Comparison of ENCODE assay signal across 1 cellular context in genomic region chr14:96399405-96399804, GRCh38.
TF ChIP-seq lines count a peak whose summit lies in the region.

No MANE protein-coding gene starts in this region.

TF ChIP-seq in GM23338, 12 proteins besides CTCF, POLR2A, EP300 and RAD21:
- TF ChIP-seq NANOG (IDR thresholded peaks at IDR 0.05; ENCODE audit: borderline replicate concordance) (no peak), STAT1 (IDR thresholded peaks at IDR 0.05; ENCODE audit: unreplicated experiment) (no peak), JUNB (IDR thresholded peaks at IDR 0.05; ENCODE audit: unreplicated experiment) (no peak), ZNF331 (CRISPR knock-in tag; IDR thresholded peaks at IDR 0.05; ENCODE audit: low read depth) (no peak), ZNF114 (CRISPR knock-in tag; IDR thresholded peaks at IDR 0.05) (no peak)
- TF ChIP-seq, protein P1, sequence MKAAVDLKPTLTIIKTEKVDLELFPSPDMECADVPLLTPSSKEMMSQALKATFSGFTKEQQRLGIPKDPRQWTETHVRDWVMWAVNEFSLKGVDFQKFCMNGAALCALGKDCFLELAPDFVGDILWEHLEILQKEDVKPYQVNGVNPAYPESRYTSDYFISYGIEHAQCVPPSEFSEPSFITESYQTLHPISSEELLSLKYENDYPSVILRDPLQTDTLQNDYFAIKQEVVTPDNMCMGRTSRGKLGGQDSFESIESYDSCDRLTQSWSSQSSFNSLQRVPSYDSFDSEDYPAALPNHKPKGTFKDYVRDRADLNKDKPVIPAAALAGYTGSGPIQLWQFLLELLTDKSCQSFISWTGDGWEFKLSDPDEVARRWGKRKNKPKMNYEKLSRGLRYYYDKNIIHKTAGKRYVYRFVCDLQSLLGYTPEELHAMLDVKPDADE (IDR thresholded peaks at IDR 0.05) = no peak
